8 cellular contexts compared by ENCODE assay signal in genomic region chr19:18086590-18087138, GRCh38. TPM values are rescaled to one million over a fixed set of nuclear protein-coding genes. Genes with fewer than 3 reads are reported as not detected.
DNase-seq lines count a peak whose midpoint lies in the region; ATAC-seq and TF ChIP-seq lines count a peak whose summit lies in the region.

Gene IL12RB1, minus strand, starts transcription at chr19:18086934. Its CDS starts 111 bp downstream, at chr19:18086823.

- H3K9me3 ChIP-seq in right cardiac atrium (ENCODE audit: control insufficient read depth, low read length) = no peaks in the 10 kb centered on the region
- no peaks in the 10 kb centered on the region for H3K9me3 ChIP-seq in gastroesophageal sphincter

- H3K4me3 ChIP-seq in right cardiac atrium (ENCODE audit: low read length) (peak within 1 kb of the TSS; percentile 9), gastroesophageal sphincter (peak within 1 kb of the TSS in 1 of 2 donors; percentile 37)

- POLR2A ChIA-PET in activated CD4-positive, alpha-beta memory T cell treated with anti-CD3 and anti-CD28 coated beads for 36 hours (lab: Charles Lee) = interaction anchor here (0.7 to 1.9 kb wide), 6 partner anchors 28 to 195 kb away, joined by 3 to 9 read pairs (median 5); partner anchors contain the start of genes ARRDC2, JUND and PIK3R2

- peaks cover 28 to 48% (median 39%) of the 10 kb centered on the region in 3 donors for H3K4me1 Mint-ChIP-seq in IgD-negative memory B cell
- H3K4me1 Mint-ChIP-seq in activated CD4-positive, alpha-beta memory T cell treated with anti-CD3 and anti-CD28 coated beads for 36 hours (ENCODE audit: low read depth) = peaks cover 61% of the 10 kb centered on the region
- H3K4me1 Mint-ChIP-seq in stimulated activated naive B cell treated with anti-CD40 and anti-IgM and Interleukin-4, amounts not matched to agents 10 μg/mL and 1 μg/mL and 100 μg/mL, for 72 hours = peaks cover 43 to 64% of the 10 kb centered on the region in 2 donors

- peak within 1 kb of the TSS; percentile 89 to 98 (median 96) for H3K4me3 Mint-ChIP-seq in IgD-negative memory B cell
- peak within 1 kb of the TSS; percentile 93 for H3K4me3 Mint-ChIP-seq in activated CD4-positive, alpha-beta memory T cell treated with anti-CD3 and anti-CD28 coated beads for 36 hours
- H3K4me3 Mint-ChIP-seq in stimulated activated naive B cell treated with anti-CD40 and anti-IgM and Interleukin-4, amounts not matched to agents 10 μg/mL and 1 μg/mL and 100 μg/mL, for 72 hours = peak within 1 kb of the TSS; percentile 88 to 91

- no peaks in the 10 kb centered on the region for H3K9me3 Mint-ChIP-seq in IgD-negative memory B cell
- no peaks in the 10 kb centered on the region for H3K9me3 Mint-ChIP-seq in activated CD4-positive, alpha-beta memory T cell treated with anti-CD3 and anti-CD28 coated beads for 36 hours
- H3K9me3 Mint-ChIP-seq in stimulated activated naive B cell treated with anti-CD40 and anti-IgM and Interleukin-4, amounts not matched to agents 10 μg/mL and 1 μg/mL and 100 μg/mL, for 72 hours = peaks cover 8 to 9% of the 10 kb centered on the region in 2 donors

- H3K27ac Mint-ChIP-seq in IgD-negative memory B cell = peak within 1 kb of the TSS; percentile 89 to 98 (median 96)
- H3K27ac Mint-ChIP-seq in activated CD4-positive, alpha-beta memory T cell treated with anti-CD3 and anti-CD28 coated beads for 36 hours = peak within 1 kb of the TSS; percentile 96
- peak within 1 kb of the TSS; percentile 95 for H3K27ac Mint-ChIP-seq in stimulated activated naive B cell treated with anti-CD40 and anti-IgM and Interleukin-4, amounts not matched to agents 10 μg/mL and 1 μg/mL and 100 μg/mL, for 72 hours

- no peak for TF ChIP-seq CTCF in gastroesophageal sphincter (IDR thresholded peaks at IDR 0.05)

- H3K4me1 ChIP-seq in right cardiac atrium (ENCODE audit: control insufficient read depth, insufficient read depth, low read length) (no peaks in the 10 kb centered on the region), gastroesophageal sphincter (peaks cover 0 to 13% (median 0%) of the 10 kb centered on the region in 3 donors)

- intact Hi-C loops in activated CD4-positive, alpha-beta memory T cell treated with anti-CD3 and anti-CD28 coated beads for 36 hours (cut with micrococcal nuclease) = no loop called here
- intact Hi-C loops in right cardiac atrium (cut with DNase I) = no loop called here

- TF ChIP-seq POLR2A in gastroesophageal sphincter (IDR thresholded peaks at IDR 0.05) = no peak

- no peak within 1 kb of the TSS for H3K27ac ChIP-seq in right cardiac atrium (ENCODE audit: low read length)
- H3K27ac ChIP-seq in gastroesophageal sphincter = peak within 1 kb of the TSS in 2 of 4 donors; percentile 20 to 40

- H3K27me3 Mint-ChIP-seq in IgD-negative memory B cell = no peaks in the 10 kb centered on the region
- H3K27me3 Mint-ChIP-seq in activated CD4-positive, alpha-beta memory T cell treated with anti-CD3 and anti-CD28 coated beads for 36 hours = no peaks in the 10 kb centered on the region
- H3K27me3 Mint-ChIP-seq in stimulated activated naive B cell treated with anti-CD40 and anti-IgM and Interleukin-4, amounts not matched to agents 10 μg/mL and 1 μg/mL and 100 μg/mL, for 72 hours = no peaks in the 10 kb centered on the region

- 39% methylated on average over 12 of the region's 12 CpGs for WGBS in right cardiac atrium
- WGBS in gastroesophageal sphincter (ENCODE audit: low coverage in 1 of 2), 2 donors = 38 to 55% methylated on average over 4 of the region's 12 CpGs

- DNase-seq in activated CD4-positive, alpha-beta memory T cell treated with anti-CD3 and anti-CD28 coated beads for 36 hours = peak; percentile 82
- DNase-seq in right cardiac atrium (peak in 1 of 3 donors; percentile 53), H4 (ENCODE audit: low spot score) (no peak), HUDEP-2 (lab: John Stamatoyannopoulos, UW; ENCODE audit: unreplicated experiment in 76 of 76) (no peak)
- peak; percentile 32 for DNase-seq in stimulated activated naive B cell treated with anti-CD40 and anti-IgM and Interleukin-4, amounts not matched to agents 10 μg/mL and 1 μg/mL and 100 μg/mL, for 72 hours

- ATAC-seq in right cardiac atrium (peak; percentile 23 to 28), gastroesophageal sphincter (no peak), HG03354 (IDR thresholded peaks at IDR 0.05; ENCODE audit: poor library complexity, severe bottlenecking, unreplicated experiment) (no peak)
- ATAC-seq in stimulated activated naive B cell treated with anti-CD40 and anti-IgM and Interleukin-4, amounts not matched to agents 10 μg/mL and 1 μg/mL and 100 μg/mL, for 72 hours (replicated peaks) = peak; percentile 64 to 69

- CTCF ChIA-PET in activated CD4-positive, alpha-beta memory T cell treated with anti-CD3 and anti-CD28 coated beads for 36 hours (lab: Charles Lee) = interaction anchor here (0.7 to 1.9 kb wide), 4 partner anchors 25 to 166 kb away, joined by 3 to 5 read pairs (median 4); no protein-coding TSS in a partner anchor

- H3K36me3 ChIP-seq in gastroesophageal sphincter = no peaks in the 10 kb centered on the region

- H3K27me3 ChIP-seq in right cardiac atrium (ENCODE audit: control insufficient read depth, insufficient read depth) (no peaks in the 10 kb centered on the region), gastroesophageal sphincter (peaks cover 28% of the 10 kb centered on the region)

- peaks cover 2% of the 10 kb centered on the region for H3K36me3 Mint-ChIP-seq in IgD-negative memory B cell
- peaks cover 4% of the 10 kb centered on the region for H3K36me3 Mint-ChIP-seq in activated CD4-positive, alpha-beta memory T cell treated with anti-CD3 and anti-CD28 coated beads for 36 hours
- H3K36me3 Mint-ChIP-seq in stimulated activated naive B cell treated with anti-CD40 and anti-IgM and Interleukin-4, amounts not matched to agents 10 μg/mL and 1 μg/mL and 100 μg/mL, for 72 hours = peaks cover 39 to 54% of the 10 kb centered on the region in 2 donors

- TF ChIP-seq EP300 in gastroesophageal sphincter (IDR thresholded peaks at IDR 0.05) = no peak

RNA-seq across cellular contexts. Expression of gene IL12RB1, which starts in this region (rescaled TPM):
- 9.8 TPM for polyA plus RNA-seq in IgD-negative memory B cell
- 10 to 100 TPM; 22.6 to 23.3 TPM for total RNA-seq in activated CD4-positive, alpha-beta memory T cell treated with anti-CD3 and anti-CD28 coated beads for 36 hours
- total RNA-seq in right cardiac atrium = 1 to 10 TPM in 2 of 4 donors, under 1 TPM in 2; 0.79 to 1.6 (median 0.97) TPM
- polyA plus RNA-seq in right cardiac atrium = 0.32 TPM
- total RNA-seq in H4 (2014; rRNA removed; shearing (Covaris generic)) = 2.4 TPM in 2 replicates
- 1 to 10 TPM in 3 of 4 donors, under 1 TPM in 1; 0.15 to 3.5 (median 1.5) TPM for total RNA-seq in gastroesophageal sphincter

Comparison
In these comparisons a context has a peak if more than half of its experiments do, and no peak if none do; other contexts are left out.
1. DNase-seq: peak in activated CD4-positive, alpha-beta memory T cell treated with anti-CD3 and anti-CD28 coated beads for 36 hours (single experiment) and stimulated activated naive B cell treated with anti-CD40 and anti-IgM and Interleukin-4, amounts not matched to agents 10 μg/mL and 1 μg/mL and 100 μg/mL, for 72 hours (single experiment); none in H4 (single experiment) and HUDEP-2 (0 of 76).
2. ATAC-seq: peak in right cardiac atrium (2 of 2) and stimulated activated naive B cell treated with anti-CD40 and anti-IgM and Interleukin-4, amounts not matched to agents 10 μg/mL and 1 μg/mL and 100 μg/mL, for 72 hours (2 of 2); none in gastroesophageal sphincter (single experiment) and HG03354 (single experiment).
3. Peak in every context shown above with its lines, with median percentiles within 50 percentile points of each other: H3K27ac Mint-ChIP-seq and H3K4me3 Mint-ChIP-seq.